ENCODE assay signal across 8 cellular contexts in genomic region chr4:101306225-101306624, GRCh38. TPM values are rescaled to one million over a fixed set of nuclear protein-coding genes. Genes with fewer than 3 reads are reported as not detected.
A peak's percentile ranks its signal among the peaks of the same experiment; 100 is the strongest.
DNase-seq lines count a peak whose midpoint lies in the region; ATAC-seq and TF ChIP-seq lines count a peak whose summit lies in the region.

No MANE protein-coding gene starts in this region.

- 0 out of 2 replicates have a peak, but pooled peaks cover 3% of the 10 kb centered on the region for H3F3A ChIP-seq in GM23248 (ENCODE audit: insufficient read depth)

- H3K27me3 ChIP-seq in CD4-positive, CD25-positive, alpha-beta regulatory T cell (ENCODE audit: control insufficient read depth, insufficient read depth, low read length): no peaks in the 10 kb centered on the region
- H3K27me3 ChIP-seq in sigmoid colon (no peaks in the 10 kb centered on the region), GM23248 (replicated peaks; ENCODE audit: insufficient read depth) (no peaks in the 10 kb centered on the region)

- no peak for TF ChIP-seq EP300 in sigmoid colon (IDR thresholded peaks at IDR 0.05)

- WGBS in sigmoid colon, 2 donors: 53 to 82% methylated on average over 3 of the region's 3 CpGs
- 83 to 86% methylated on average over 3 of the region's 3 CpGs for WGBS in GM23248 (ENCODE audit: low coverage in 1 of 2, low lambda C conversion rate in 2 of 2, missing lambda C conversion rate in 2 of 2), 2 experiments

- H3K27ac ChIP-seq in CD4-positive, CD25-positive, alpha-beta regulatory T cell (ENCODE audit: insufficient read depth, low read length, poor library complexity, severe bottlenecking): no peak overlapping the region
- H3K27ac ChIP-seq in sigmoid colon (no peak overlapping the region), GM23248 (no peak overlapping the region)

- H3K4me2 ChIP-seq in GM23248 (ENCODE audit: unreplicated experiment): no peak overlapping the region

- intact Hi-C loops in sigmoid colon (cut with DNase I): no loop called here

- H3K9ac ChIP-seq in GM23248: no peak overlapping the region

- no peaks in the 10 kb centered on the region for H3K9me3 Mint-ChIP-seq in CD4-positive, CD25-positive, alpha-beta regulatory T cell
- H3K9me3 Mint-ChIP-seq in chondrocyte (ENCODE audit: low read depth): no peaks in the 10 kb centered on the region

- no peaks in the 10 kb centered on the region for H3K36me3 Mint-ChIP-seq in CD4-positive, CD25-positive, alpha-beta regulatory T cell
- no peaks in the 10 kb centered on the region for H3K36me3 Mint-ChIP-seq in chondrocyte (ENCODE audit: low read depth)

- peak overlapping the region; percentile 43 for H3K4me3 ChIP-seq in CD4-positive, CD25-positive, alpha-beta regulatory T cell (ENCODE audit: low read depth, low read length)
- H3K4me3 ChIP-seq in sigmoid colon (no peak overlapping the region), GM23248 (no peak overlapping the region)

- H3K27me3 Mint-ChIP-seq in CD4-positive, CD25-positive, alpha-beta regulatory T cell: no peaks in the 10 kb centered on the region
- no peaks in the 10 kb centered on the region for H3K27me3 Mint-ChIP-seq in chondrocyte (ENCODE audit: low read depth)

- H3K4me3 Mint-ChIP-seq in CD4-positive, CD25-positive, alpha-beta regulatory T cell: peak overlapping the region in 2 of 4 donors; percentile 19 to 50
- no peak overlapping the region for H3K4me3 Mint-ChIP-seq in chondrocyte (ENCODE audit: unreplicated experiment)

- TF ChIP-seq CTCF in chondrocyte (IDR thresholded peaks at IDR 0.05) (no peak), sigmoid colon (IDR thresholded peaks at IDR 0.05) (no peak), GM13977 (IDR thresholded peaks at IDR 0.05; ENCODE audit: extremely low read depth, insufficient read depth, missing control alignments) (no peak)

- in situ Hi-C loops in GM13977 (cut with MboI; ENCODE audit: low pct_unique_long_range_greater_than_20kb, low sequenced_read_pairs, unreplicated experiment): no loop called here
- in situ Hi-C loops in GM23248 (cut with MboI): no loop called here

- no peaks in the 10 kb centered on the region for H3K36me3 ChIP-seq in CD4-positive, CD25-positive, alpha-beta regulatory T cell (ENCODE audit: control insufficient read depth, insufficient read depth, low read length)
- H3K36me3 ChIP-seq in sigmoid colon: no peaks in the 10 kb centered on the region
- no peaks in the 10 kb centered on the region for H3K36me3 ChIP-seq in GM23248 (ENCODE audit: low read depth)

- TF ChIP-seq POLR2A in sigmoid colon (IDR thresholded peaks at IDR 0.05): no peak

- H4K20me1 ChIP-seq in GM23248 (ENCODE audit: insufficient read depth): no peaks in the 10 kb centered on the region

- no peak for DNase-seq in CD4-positive, CD25-positive, alpha-beta regulatory T cell
- no peak for DNase-seq in chondrocyte (ENCODE audit: low spot score)
- no peak for DNase-seq in sigmoid colon
- no peak for DNase-seq in GM13977 (ENCODE audit: low spot score)
- no peak for DNase-seq in GM23248
- DNase-seq in mucosa of gallbladder (ENCODE audit: low spot score): no peak

- H3K79me2 ChIP-seq in GM23248 (ENCODE audit: insufficient read depth): peaks cover 94% of the 10 kb centered on the region

- H3K4me1 Mint-ChIP-seq in CD4-positive, CD25-positive, alpha-beta regulatory T cell: peaks cover 15 to 50% (median 43%) of the 10 kb centered on the region in 4 donors
- peaks cover 30% of the 10 kb centered on the region for H3K4me1 Mint-ChIP-seq in chondrocyte (ENCODE audit: low read depth)

- no peak overlapping the region for H2AFZ ChIP-seq in GM23248

- no peak for ATAC-seq in CD4-positive, CD25-positive, alpha-beta regulatory T cell (ENCODE audit: low read depth in 2 of 2)
- ATAC-seq in GM19452 (IDR thresholded peaks at IDR 0.05; ENCODE audit: unreplicated experiment) (peak; percentile 64), HG03354 (IDR thresholded peaks at IDR 0.05; ENCODE audit: poor library complexity, severe bottlenecking, unreplicated experiment) (peak; percentile 80)

- H3K9me2 ChIP-seq in GM23248 (ENCODE audit: insufficient read depth): no peaks in the 10 kb centered on the region

- peak overlapping the region in 2 of 3 donors; percentile 54 to 59 for H3K27ac Mint-ChIP-seq in CD4-positive, CD25-positive, alpha-beta regulatory T cell
- peak overlapping the region; percentile 68 for H3K27ac Mint-ChIP-seq in chondrocyte (ENCODE audit: unreplicated experiment)

- no peaks in the 10 kb centered on the region for H3K9me3 ChIP-seq in CD4-positive, CD25-positive, alpha-beta regulatory T cell (ENCODE audit: control insufficient read depth in 2 of 2, low read length in 2 of 2)
- H3K9me3 ChIP-seq in sigmoid colon (no peaks in the 10 kb centered on the region), GM23248 (ENCODE audit: low read depth) (no peaks in the 10 kb centered on the region)

- H3K4me1 ChIP-seq in CD4-positive, CD25-positive, alpha-beta regulatory T cell (ENCODE audit: control insufficient read depth, insufficient read depth, low read length, poor library complexity, severe bottlenecking): no peaks in the 10 kb centered on the region
- H3K4me1 ChIP-seq in sigmoid colon: peaks cover 0 to 35% (median 24%) of the 10 kb centered on the region in 4 donors
- peaks cover 23% of the 10 kb centered on the region for H3K4me1 ChIP-seq in GM23248 (ENCODE audit: insufficient read depth)

RNA-seq across cellular contexts. Expression of gene PPP3CA, which starts 41.1 kb away (rescaled TPM):
- 31.1 TPM for total RNA-seq in CD4-positive, CD25-positive, alpha-beta regulatory T cell
- polyA plus RNA-seq in CD4-positive, CD25-positive, alpha-beta regulatory T cell: 10 to 100 TPM in 1 of 4 donors, 1 to 10 TPM in 3; 5.2 to 15.5 (median 6.4) TPM
- total RNA-seq in chondrocyte: 36.5 to 46.4 TPM (median 38.3 TPM) in 3 replicates
- total RNA-seq in sigmoid colon: 10 to 100 TPM; 26.2 to 47.7 (median 30.8) TPM
- 10 to 100 TPM; 11.8 to 15.0 (median 13.9) TPM for polyA plus RNA-seq in sigmoid colon
- total RNA-seq in GM23248 (2014; rRNA removed; shearing (Covaris generic)): 42.3 and 57.0 TPM in 2 replicates
- polyA plus RNA-seq in GM23248 (2016; fragmentation: Nextera tagmentation; extraction: Ambion mirVana): 40.9 and 42.8 TPM in 2 replicates
- 24.6 TPM for total RNA-seq in mucosa of gallbladder

Comparison
In these comparisons a context has a peak if more than half of its experiments do, and no peak if none do; other contexts are left out.
1. ATAC-seq: peak in GM19452 (single experiment) and HG03354 (single experiment); none in CD4-positive, CD25-positive, alpha-beta regulatory T cell (0 of 2).